Comparison of ENCODE assay signal across 9 cellular contexts in genomic region chr13:48578516-48579166, GRCh38.
DNase-seq lines count a peak whose midpoint lies in the region; ATAC-seq and TF ChIP-seq lines count a peak whose summit lies in the region.
"Had no signal": no experiment of that assay in that cellular context is flagged by ENCODE, and none has a peak within 500 bp of the region (broad histone marks: within the 10 kb centered on the region; RNA-seq: fewer than 3 reads in every experiment).

No MANE protein-coding gene starts in this region.

- no peak for TF ChIP-seq CTCF in neutrophil (IDR thresholded peaks at IDR 0.05)

- H3K4me3 ChIP-seq in neutrophil (ENCODE audit: low read depth in 1 of 2, low read length in 1 of 2): peak overlapping the region; percentile 15 to 39

- DNase-seq in NAMALWA (ENCODE audit: low spot score): peak; percentile 18
- no peak for DNase-seq in CD1c-positive myeloid dendritic cell (ENCODE audit: extremely low spot score)
- DNase-seq in retina: no peak
- DNase-seq in activated T-cell treated with anti-CD3 and anti-CD28 coated beads for 4 hours: no peak
- DNase-seq in T-helper 9 cell: no peak
- DNase-seq: HCEC 1CT had no signal

- ATAC-seq in GM19023 (IDR thresholded peaks at IDR 0.05; ENCODE audit: unreplicated experiment) (peak; percentile 67), HG02678 (IDR thresholded peaks at IDR 0.05; ENCODE audit: unreplicated experiment) (peak; percentile 42)

- H3K27me3 ChIP-seq in neutrophil: no peaks in the 10 kb centered on the region

- peaks cover 62 to 64% of the 10 kb centered on the region in 2 experiments for H3K4me1 ChIP-seq in neutrophil (ENCODE audit: control insufficient read depth in 1 of 2, insufficient read depth in 1 of 2, low read depth in 1 of 2, low read length in 1 of 2)

- peak overlapping the region; percentile 87 for H3K27ac ChIP-seq in neutrophil

- no peaks in the 10 kb centered on the region for H3K36me3 ChIP-seq in neutrophil

- H3K9me3 ChIP-seq in neutrophil: no peaks in the 10 kb centered on the region
